Comparison of ENCODE assay signal across 8 cellular contexts in genomic region chr2:134668821-134669220, GRCh38. TPM values are rescaled to one million over a fixed set of nuclear protein-coding genes. Genes with fewer than 3 reads are reported as not detected.
DNase-seq lines count a peak whose midpoint lies in the region; ATAC-seq and TF ChIP-seq lines count a peak whose summit lies in the region.

No MANE protein-coding gene starts in this region.

- DNase-seq in T-cell = peak; percentile 57 to 89 (median 83)
- DNase-seq in activated naive CD4-positive, alpha-beta T cell treated with anti-CD3 and anti-CD28 coated beads, Interleukin-2, amount 10 ng/mL, durations not matched to agents 7 days and 5 days = peak; percentile 94
- peak; percentile 61 to 71 for DNase-seq in stimulated activated CD4-positive, alpha-beta T cell treated with anti-CD3 and anti-CD28 coated beads, Interleukin-2, amount 100 ng/mL, for 48 hours
- no peak for DNase-seq in occipital lobe (lab: John Stamatoyannopoulos, UW)
- no peak for DNase-seq in H7
- DNase-seq in retina = no peak

- ATAC-seq in GM18505 (IDR thresholded peaks at IDR 0.05; ENCODE audit: unreplicated experiment) (peak; percentile 69), T-cell (replicated peaks in 1 of 4) (peak; percentile 68 to 92 (median 90)), HG03139 (IDR thresholded peaks at IDR 0.05; ENCODE audit: unreplicated experiment) (no peak)

- CTCF ChIA-PET in T-cell (lab: Charles Lee) = interaction anchor here (0.6 to 1.2 kb wide), 7 partner anchors 9 to 257 kb away, joined by 3 to 4 read pairs (median 3); no protein-coding TSS in a partner anchor
- CTCF ChIA-PET in activated naive CD4-positive, alpha-beta T cell treated with anti-CD3 and anti-CD28 coated beads, Interleukin-2, amount 10 ng/mL, durations not matched to agents 7 days and 5 days (lab: Charles Lee) = interaction anchor here (1.0 to 1.5 kb wide), 4 partner anchors 8 to 423 kb away, joined by 3 read pairs; no protein-coding TSS in a partner anchor

- H3K9me3 Mint-ChIP-seq in T-cell = peaks cover 0 to under 1% (median 0%) of the 10 kb centered on the region in 3 donors
- no peaks in the 10 kb centered on the region for H3K9me3 Mint-ChIP-seq in activated naive CD4-positive, alpha-beta T cell treated with anti-CD3 and anti-CD28 coated beads, Interleukin-2, amount 10 ng/mL, durations not matched to agents 7 days and 5 days

- peak overlapping the region; percentile 46 to 78 (median 66) for H3K4me3 Mint-ChIP-seq in T-cell
- H3K4me3 Mint-ChIP-seq in activated naive CD4-positive, alpha-beta T cell treated with anti-CD3 and anti-CD28 coated beads, Interleukin-2, amount 10 ng/mL, durations not matched to agents 7 days and 5 days = peak overlapping the region; percentile 13

- peaks cover 88 to 91% (median 89%) of the 10 kb centered on the region in 3 donors for H3K4me1 Mint-ChIP-seq in T-cell
- H3K4me1 Mint-ChIP-seq in activated naive CD4-positive, alpha-beta T cell treated with anti-CD3 and anti-CD28 coated beads, Interleukin-2, amount 10 ng/mL, durations not matched to agents 7 days and 5 days = peaks cover 79% of the 10 kb centered on the region

- no peaks in the 10 kb centered on the region for H3K36me3 Mint-ChIP-seq in T-cell
- H3K36me3 Mint-ChIP-seq in activated naive CD4-positive, alpha-beta T cell treated with anti-CD3 and anti-CD28 coated beads, Interleukin-2, amount 10 ng/mL, durations not matched to agents 7 days and 5 days = peaks cover 2% of the 10 kb centered on the region

- H3K4me3 ChIP-seq in H7 (ENCODE audit: insufficient read depth, low read depth, low read length) = no peak overlapping the region

- H3K27me3 ChIP-seq in H7 (ENCODE audit: control insufficient read depth, insufficient read depth, low read length) = no peaks in the 10 kb centered on the region; the same call in 1 of the 2 replicates

- TF ChIP-seq POLR2A in GM18505 (IDR thresholded peaks at IDR 0.05; ENCODE audit: borderline replicate concordance, extremely low read depth, insufficient read depth, insufficient read length) = no peak

- POLR2A ChIA-PET in T-cell (lab: Charles Lee) = interaction anchor here in 1 of 2 donors (0.7 to 1.1 kb wide), 3 partner anchors 12 to 1077 kb away, joined by 3 read pairs; no protein-coding TSS in a partner anchor

- peak overlapping the region; percentile 89 to 91 for H3K27ac Mint-ChIP-seq in T-cell
- peak overlapping the region; percentile 30 for H3K27ac Mint-ChIP-seq in activated naive CD4-positive, alpha-beta T cell treated with anti-CD3 and anti-CD28 coated beads, Interleukin-2, amount 10 ng/mL, durations not matched to agents 7 days and 5 days

- H3K36me3 ChIP-seq in H7 (replicated peaks; ENCODE audit: control insufficient read depth, insufficient read depth, low read length) = no peaks in the 10 kb centered on the region

- H3K27me3 Mint-ChIP-seq in T-cell = peaks cover 0 to 2% of the 10 kb centered on the region in 2 donors
- peaks cover 83% of the 10 kb centered on the region for H3K27me3 Mint-ChIP-seq in activated naive CD4-positive, alpha-beta T cell treated with anti-CD3 and anti-CD28 coated beads, Interleukin-2, amount 10 ng/mL, durations not matched to agents 7 days and 5 days

RNA-seq across cellular contexts. Expression of gene TMEM163, which starts 50.0 kb away (rescaled TPM):
- total RNA-seq in T-cell (under 1 TPM; 0.18 to 0.73 (median 0.35) TPM), occipital lobe (14.3 TPM)
- total RNA-seq in H7 (2014; rRNA removed; shearing (Covaris generic)) = 0.14 and 0.26 TPM in 2 replicates

Comparison
In these comparisons a context has a peak if more than half of its experiments do, and no peak if none do; other contexts are left out.
1. DNase-seq: peak in T-cell (34 of 34), activated naive CD4-positive, alpha-beta T cell treated with anti-CD3 and anti-CD28 coated beads, Interleukin-2, amount 10 ng/mL, durations not matched to agents 7 days and 5 days (single experiment) and stimulated activated CD4-positive, alpha-beta T cell treated with anti-CD3 and anti-CD28 coated beads, Interleukin-2, amount 100 ng/mL, for 48 hours (2 of 2); none in occipital lobe (single experiment), H7 (single experiment) and retina (single experiment).